Comparison of ENCODE assay signal across 1 cellular context in the genomic region with DNA sequence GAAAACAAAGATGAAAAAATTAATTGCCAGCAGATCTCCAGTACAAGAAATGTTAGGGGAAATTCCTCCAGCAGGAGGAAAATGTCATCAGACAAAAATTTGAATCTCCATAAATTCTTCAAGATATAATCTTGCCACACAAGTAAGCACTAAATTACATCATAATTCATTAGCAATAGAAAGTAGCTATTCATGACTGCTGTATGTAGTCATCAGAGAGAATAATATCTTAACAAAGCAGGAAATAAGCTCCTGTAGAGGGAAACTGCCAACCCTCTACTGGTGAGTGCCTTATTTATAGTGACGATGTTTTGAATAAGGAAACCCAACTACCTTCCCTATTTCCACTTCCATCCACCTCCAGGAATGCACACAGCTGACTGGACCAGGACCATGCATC.
TF ChIP-seq lines count a peak whose summit lies in the region.

No MANE protein-coding gene starts in this region.

TF ChIP-seq in endothelial cell of umbilical vein, 7 proteins besides CTCF, POLR2A, EP300 and RAD21:
- no peak for TF ChIP-seq FOS (IDR thresholded peaks at IDR 0.05; ENCODE audit: borderline replicate concordance, insufficient read depth, low read length)
- peak; percentile 68 for TF ChIP-seq GATA2 (IDR thresholded peaks at IDR 0.05; ENCODE audit: insufficient read depth, insufficient read length, low read depth, low read length)
TF ChIP-seq in endothelial cell of umbilical vein: peak in this region for 1.
